18 cellular contexts compared by ENCODE assay signal in genomic region chr20:19024296-19025035, GRCh38.
"Had no signal": no experiment of that assay in that cellular context is flagged by ENCODE, and none has a peak within 500 bp of the region (broad histone marks: within the 10 kb centered on the region; RNA-seq: fewer than 3 reads in every experiment).

No MANE protein-coding gene starts in this region.

- H3K36me3 ChIP-seq: colonic mucosa, esophagus squamous epithelium, prostate gland, stomach, thoracic aorta had no signal

- DNase-seq: activated CD4-positive, alpha-beta memory T cell treated with anti-CD3 and anti-CD28 coated beads for 36 hours; activated CD4-positive, alpha-beta T cell treated with anti-CD3 and anti-CD28 coated beads for 36 hours; activated effector memory CD4-positive, alpha-beta T cell treated with Interleukin-2 at 50 U/mL for 16 hours; activated T-cell treated with anti-CD3 and anti-CD28 coated beads, Interleukin-2, amount 50 U/mL, for 4 hours; amniotic stem cell; body of pancreas; central memory CD4-positive, alpha-beta T cell; colonic mucosa; esophagus squamous epithelium; hypothalamus; left ventricle myocardium superior; mesenchymal stem cell; naive thymus-derived CD8-positive, alpha-beta T cell; right cardiac atrium; stomach; T-helper 17 cell had no signal

- H3K27ac ChIP-seq: body of pancreas, colonic mucosa, esophagus squamous epithelium, prostate gland, stomach, thoracic aorta had no signal

- H3K4me1 ChIP-seq: body of pancreas, colonic mucosa, prostate gland had no signal

- H3K9me3 ChIP-seq: body of pancreas, colonic mucosa, esophagus squamous epithelium, prostate gland, thoracic aorta had no signal

- ATAC-seq: activated CD4-positive, alpha-beta T cell treated with anti-CD3 and anti-CD28 coated beads for 36 hours; activated T-cell treated with anti-CD3 and anti-CD28 coated beads, Interleukin-2, amount 50 U/mL, for 4 hours; body of pancreas; left ventricle myocardium superior; naive thymus-derived CD8-positive, alpha-beta T cell; right cardiac atrium; T-helper 17 cell had no signal

- H3K27me3 ChIP-seq: body of pancreas, colonic mucosa, esophagus squamous epithelium, stomach had no signal

- H3K4me3 ChIP-seq: body of pancreas, colonic mucosa, esophagus squamous epithelium, prostate gland, stomach, thoracic aorta had no signal
